ENCODE assay signal across 1 cellular context in genomic region chrX:55717521-55718497, GRCh38.
TF ChIP-seq lines count a peak whose summit lies in the region.

A gene with protein sequence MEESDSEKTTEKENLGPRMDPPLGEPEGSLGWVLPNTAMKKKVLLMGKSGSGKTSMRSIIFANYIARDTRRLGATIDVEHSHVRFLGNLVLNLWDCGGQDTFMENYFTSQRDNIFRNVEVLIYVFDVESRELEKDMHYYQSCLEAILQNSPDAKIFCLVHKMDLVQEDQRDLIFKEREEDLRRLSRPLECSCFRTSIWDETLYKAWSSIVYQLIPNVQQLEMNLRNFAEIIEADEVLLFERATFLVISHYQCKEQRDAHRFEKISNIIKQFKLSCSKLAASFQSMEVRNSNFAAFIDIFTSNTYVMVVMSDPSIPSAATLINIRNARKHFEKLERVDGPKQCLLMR (plus strand): TSS chrX:55717749. CDS start chrX:55718328, 579 bp downstream.

TF ChIP-seq in GM12878, 131 proteins besides CTCF, POLR2A, EP300 and RAD21 (continued from another document):
- TF ChIP-seq ZNF687 (IDR thresholded peaks at IDR 0.05): no peak; the same call in 1 of the 2 replicates
- TF ChIP-seq NFIC (IDR thresholded peaks at IDR 0.05; ENCODE audit: low read depth, low read length): peak; percentile 42; the same call in 1 of the 2 replicates
- TF ChIP-seq BHLHE40 (IDR thresholded peaks at IDR 0.05; ENCODE audit: borderline replicate concordance in 1 of 2, low read depth in 2 of 2, low read length in 1 of 2): peak; percentile 76 to 95
- no peak for TF ChIP-seq ZNF384 (IDR thresholded peaks at IDR 0.05; ENCODE audit: borderline replicate concordance, low read depth, low read length)
- peak; percentile 12 for TF ChIP-seq RELA (IDR thresholded peaks at IDR 0.05; ENCODE audit: borderline replicate concordance, partially characterized antibody)
- peak; percentile 35; the same call in 1 of the 2 replicates for TF ChIP-seq PML (IDR thresholded peaks at IDR 0.05; ENCODE audit: low read length)
